11 cellular contexts compared by ENCODE assay signal in genomic region chr2:10380048-10380926, GRCh38.
DNase-seq lines count a peak whose midpoint lies in the region; ATAC-seq and TF ChIP-seq lines count a peak whose summit lies in the region.
"Had no signal": no experiment of that assay in that cellular context is flagged by ENCODE, and none has a peak within 500 bp of the region (broad histone marks: within the 10 kb centered on the region; RNA-seq: fewer than 3 reads in every experiment).

No MANE protein-coding gene starts in this region.

- no peak for ATAC-seq in CD8-positive, alpha-beta T cell
- ATAC-seq in activated T-helper 17 cell treated with anti-CD3 and anti-CD28 coated beads, Interleukin-2, amount 50 U/mL, for 72 hours (replicated peaks): no peak
- no peak for ATAC-seq in naive B cell (ENCODE audit: low read depth in 2 of 2)
- no peak for ATAC-seq in GM19467 (IDR thresholded peaks at IDR 0.05; ENCODE audit: unreplicated experiment)

- no peaks in the 10 kb centered on the region for H3K36me3 ChIP-seq in CD8-positive, alpha-beta T cell (ENCODE audit: insufficient read depth, low read length)
- H3K36me3 ChIP-seq: vagina had no signal

- H3K27me3 Mint-ChIP-seq in CD8-positive, alpha-beta T cell (ENCODE audit: low read depth): no peaks in the 10 kb centered on the region
- H3K27me3 Mint-ChIP-seq in activated T-helper 17 cell treated with anti-CD3 and anti-CD28 coated beads, Interleukin-2, amount 50 U/mL, for 72 hours: no peaks in the 10 kb centered on the region
- no peaks in the 10 kb centered on the region for H3K27me3 Mint-ChIP-seq in naive B cell

- no peaks in the 10 kb centered on the region for H3K36me3 Mint-ChIP-seq in CD8-positive, alpha-beta T cell
- peaks cover 5% of the 10 kb centered on the region for H3K36me3 Mint-ChIP-seq in activated T-helper 17 cell treated with anti-CD3 and anti-CD28 coated beads, Interleukin-2, amount 50 U/mL, for 72 hours (ENCODE audit: low read depth)
- H3K36me3 Mint-ChIP-seq in naive B cell: no peaks in the 10 kb centered on the region

- peak overlapping the region; percentile 3 for H3K4me3 ChIP-seq in CD8-positive, alpha-beta T cell (ENCODE audit: low read depth, low read length)
- H3K4me3 ChIP-seq: vagina had no signal

- H3K4me3 Mint-ChIP-seq in CD8-positive, alpha-beta T cell: peak overlapping the region; percentile 44
- H3K4me3 Mint-ChIP-seq in activated T-helper 17 cell treated with anti-CD3 and anti-CD28 coated beads, Interleukin-2, amount 50 U/mL, for 72 hours: peak overlapping the region; percentile 51
- H3K4me3 Mint-ChIP-seq in naive B cell: peak overlapping the region; percentile 54 to 86 (median 73)

- no peaks in the 10 kb centered on the region for H3K27me3 ChIP-seq in CD8-positive, alpha-beta T cell (ENCODE audit: insufficient read depth, low read length)
- H3K27me3 ChIP-seq: vagina had no signal

- DNase-seq in CD8-positive, alpha-beta T cell: peak in 1 of 7 experiments; percentile 58
- DNase-seq in KBM-7 (peak; percentile 54), naive B cell (peak; percentile 52), superior temporal gyrus (ENCODE audit: extremely low spot score) (no peak)
- DNase-seq in activated CD8-positive, alpha-beta memory T cell treated with anti-CD3 and anti-CD28 coated beads, Interleukin-2, amount 50 U/mL, for 48 hours: no peak
- DNase-seq: activated naive CD4-positive, alpha-beta T cell treated with anti-CD3 and anti-CD28 coated beads, Interleukin-2, amount 50 U/mL, for 16 hours; effector CD8-positive, alpha-beta T cell; NCI-H1436 treated with DMSO at 0.1 percent for 48 hours had no signal

- intact Hi-C loops in CD8-positive, alpha-beta T cell (cut with DNase I, micrococcal nuclease): loop anchor here in 1 of 2 experiments (2.0 kb wide), 2 partner anchors 29 to 73 kb away; no protein-coding TSS in a partner anchor

- TF ChIP-seq CTCF in CD8-positive, alpha-beta T cell (IDR thresholded peaks at IDR 0.05): no peak

- POLR2A ChIA-PET in CD8-positive, alpha-beta T cell (lab: Charles Lee): interaction anchor here (1.0 to 1.6 kb wide), 4 partner anchors 11 to 74 kb away, joined by 3 to 7 read pairs (median 5); no protein-coding TSS in a partner anchor

- H3K4me1 ChIP-seq in CD8-positive, alpha-beta T cell (ENCODE audit: insufficient read depth, low read length): peaks cover 97% of the 10 kb centered on the region

- CTCF ChIA-PET in CD8-positive, alpha-beta T cell (lab: Charles Lee): interaction anchor here (1.1 to 3.4 kb wide), 4 partner anchors 10 to 49 kb away, joined by 3 to 20 read pairs (median 4); no protein-coding TSS in a partner anchor

- peak overlapping the region; percentile 41 for H3K27ac ChIP-seq in CD8-positive, alpha-beta T cell (ENCODE audit: low read depth, low read length)
- H3K27ac ChIP-seq: vagina had no signal

- peaks cover 94% of the 10 kb centered on the region for H3K4me1 Mint-ChIP-seq in CD8-positive, alpha-beta T cell (ENCODE audit: low read depth)
- H3K4me1 Mint-ChIP-seq in activated T-helper 17 cell treated with anti-CD3 and anti-CD28 coated beads, Interleukin-2, amount 50 U/mL, for 72 hours: peaks cover 67% of the 10 kb centered on the region
- H3K4me1 Mint-ChIP-seq in naive B cell: peaks cover 80 to 97% (median 94%) of the 10 kb centered on the region in 3 donors

- in situ Hi-C loops in KBM-7 (cut with MboI; ENCODE audit: low pct_unique_long_range_greater_than_20kb, low sequenced_read_pairs): no loop called here

- no peaks in the 10 kb centered on the region for H3K9me3 ChIP-seq in CD8-positive, alpha-beta T cell (ENCODE audit: low read length)
- H3K9me3 ChIP-seq: vagina had no signal

- peak overlapping the region; percentile 91 for H3K27ac Mint-ChIP-seq in CD8-positive, alpha-beta T cell
- peak overlapping the region; percentile 50 for H3K27ac Mint-ChIP-seq in activated T-helper 17 cell treated with anti-CD3 and anti-CD28 coated beads, Interleukin-2, amount 50 U/mL, for 72 hours
- H3K27ac Mint-ChIP-seq in naive B cell: peak overlapping the region; percentile 41 to 99 (median 94)

- no peaks in the 10 kb centered on the region for H3K9me3 Mint-ChIP-seq in CD8-positive, alpha-beta T cell
- H3K9me3 Mint-ChIP-seq in activated T-helper 17 cell treated with anti-CD3 and anti-CD28 coated beads, Interleukin-2, amount 50 U/mL, for 72 hours: no peaks in the 10 kb centered on the region
- no peaks in the 10 kb centered on the region for H3K9me3 Mint-ChIP-seq in naive B cell

Comparison
In these comparisons a context has a peak if more than half of its experiments do, and no peak if none do; other contexts are left out.
1. DNase-seq: peak in KBM-7 (single experiment) and naive B cell (single experiment); none in superior temporal gyrus (single experiment) and activated CD8-positive, alpha-beta memory T cell treated with anti-CD3 and anti-CD28 coated beads, Interleukin-2, amount 50 U/mL, for 48 hours (single experiment).
2. Peak in every context shown above with its lines, with median percentiles within 50 percentile points of each other: H3K27ac Mint-ChIP-seq and H3K4me3 Mint-ChIP-seq.